Comparison of ENCODE assay signal across 21 cellular contexts in genomic region chr18:407168-407567, GRCh38.
DNase-seq lines count a peak whose midpoint lies in the region; ATAC-seq and TF ChIP-seq lines count a peak whose summit lies in the region.
"Had no signal": no experiment of that assay in that cellular context is flagged by ENCODE, and none has a peak within 500 bp of the region (broad histone marks: within the 10 kb centered on the region; RNA-seq: fewer than 3 reads in every experiment).

No MANE protein-coding gene starts in this region.

- no peaks in the 10 kb centered on the region for H3K36me3 ChIP-seq in left ventricle myocardium inferior
- H3K36me3 ChIP-seq in neutrophil, result no peaks in the 10 kb centered on the region
- H3K36me3 ChIP-seq in effector memory CD4-positive, alpha-beta T cell (ENCODE audit: control insufficient read depth, insufficient read depth, low read length), result no peaks in the 10 kb centered on the region
- H3K36me3 ChIP-seq: BE2C had no signal

- CTCF ChIA-PET in activated CD8-positive, alpha-beta memory T cell treated with anti-CD3 and anti-CD28 coated beads, Interleukin-2, amount 10 ng/mL, durations not matched to agents 7 days and 5 days (lab: Charles Lee), result no interaction called here

- H3K4me1 ChIP-seq in left ventricle myocardium inferior (peaks cover 9% of the 10 kb centered on the region), neutrophil (ENCODE audit: control insufficient read depth in 1 of 2, insufficient read depth in 1 of 2, low read depth in 1 of 2, low read length in 1 of 2) (peaks cover 35 to 42% of the 10 kb centered on the region in 2 experiments)
- H3K4me1 ChIP-seq in effector memory CD4-positive, alpha-beta T cell (ENCODE audit: control insufficient read depth, insufficient read depth, low read length, poor library complexity, severe bottlenecking), result no peaks in the 10 kb centered on the region
- H3K4me1 ChIP-seq: BE2C had no signal

- TF ChIP-seq CTCF in left ventricle myocardium inferior (IDR thresholded peaks at IDR 0.05; ENCODE audit: borderline replicate concordance), result no peak
- TF ChIP-seq CTCF in fibroblast of the aortic adventitia (IDR thresholded peaks at IDR 0.05; ENCODE audit: insufficient read depth, low read length), result no peak
- no peak for TF ChIP-seq CTCF in neutrophil (IDR thresholded peaks at IDR 0.05)

- no peaks in the 10 kb centered on the region for H3K4me1 Mint-ChIP-seq in activated CD8-positive, alpha-beta memory T cell treated with anti-CD3 and anti-CD28 coated beads, Interleukin-2, amount 10 ng/mL, durations not matched to agents 7 days and 5 days
- H3K4me1 Mint-ChIP-seq: CD4-positive, CD25-positive, alpha-beta regulatory T cell; CD8-positive, alpha-beta memory T cell; H9 had no signal

- no peaks in the 10 kb centered on the region for H3K36me3 Mint-ChIP-seq in activated CD8-positive, alpha-beta memory T cell treated with anti-CD3 and anti-CD28 coated beads, Interleukin-2, amount 10 ng/mL, durations not matched to agents 7 days and 5 days
- H3K36me3 Mint-ChIP-seq: CD4-positive, CD25-positive, alpha-beta regulatory T cell; CD8-positive, alpha-beta memory T cell had no signal

- no peaks in the 10 kb centered on the region for H3K27me3 ChIP-seq in left ventricle myocardium inferior (ENCODE audit: low read depth)
- H3K27me3 ChIP-seq in neutrophil, result no peaks in the 10 kb centered on the region
- H3K27me3 ChIP-seq in effector memory CD4-positive, alpha-beta T cell (replicated peaks; ENCODE audit: control insufficient read depth, insufficient read depth, low read length, poor library complexity, severe bottlenecking), result no peaks in the 10 kb centered on the region
- H3K27me3 ChIP-seq: BE2C had no signal

- H3K9me3 ChIP-seq in left ventricle myocardium inferior (replicated peaks), result peaks cover 28% of the 10 kb centered on the region
- H3K9me3 ChIP-seq in neutrophil, result no peaks in the 10 kb centered on the region
- H3K9me3 ChIP-seq in effector memory CD4-positive, alpha-beta T cell (ENCODE audit: control insufficient read depth, low read length), result no peaks in the 10 kb centered on the region
- H3K9me3 ChIP-seq: BE2C had no signal

- no peak for DNase-seq in left ventricle myocardium superior
- DNase-seq in left ventricle myocardium inferior, result no peak
- peak; percentile 55 for DNase-seq in fibroblast of the aortic adventitia (ENCODE audit: low read depth)
- no peak for DNase-seq in activated CD8-positive, alpha-beta memory T cell treated with anti-CD3 and anti-CD28 coated beads, Interleukin-2, amount 10 ng/mL, durations not matched to agents 7 days and 5 days
- DNase-seq in SIG-M5 (lab: John Stamatoyannopoulos, UW), result no peak
- no peak for DNase-seq in effector memory CD4-positive, alpha-beta T cell
- DNase-seq: ACHN; BE2C; C1 segment of cervical spinal cord; CD4-positive, CD25-positive, alpha-beta regulatory T cell; CD8-positive, alpha-beta memory T cell; COR-L47; DMS 273 treated with DMSO at 0.1 percent for 48 hours; DMS53; DND-41; EL; H9; IMR-90 had no signal

- peaks cover 4% of the 10 kb centered on the region for H3K9me3 Mint-ChIP-seq in activated CD8-positive, alpha-beta memory T cell treated with anti-CD3 and anti-CD28 coated beads, Interleukin-2, amount 10 ng/mL, durations not matched to agents 7 days and 5 days (ENCODE audit: low read depth)

- H3K27me3 Mint-ChIP-seq in activated CD8-positive, alpha-beta memory T cell treated with anti-CD3 and anti-CD28 coated beads, Interleukin-2, amount 10 ng/mL, durations not matched to agents 7 days and 5 days, result peaks cover 10% of the 10 kb centered on the region

- no peak overlapping the region for H3K4me3 Mint-ChIP-seq in activated CD8-positive, alpha-beta memory T cell treated with anti-CD3 and anti-CD28 coated beads, Interleukin-2, amount 10 ng/mL, durations not matched to agents 7 days and 5 days
- H3K4me3 Mint-ChIP-seq: CD4-positive, CD25-positive, alpha-beta regulatory T cell; CD8-positive, alpha-beta memory T cell; H9 had no signal

- H3K27ac Mint-ChIP-seq in activated CD8-positive, alpha-beta memory T cell treated with anti-CD3 and anti-CD28 coated beads, Interleukin-2, amount 10 ng/mL, durations not matched to agents 7 days and 5 days, result no peak overlapping the region
- H3K27ac Mint-ChIP-seq: CD4-positive, CD25-positive, alpha-beta regulatory T cell; CD8-positive, alpha-beta memory T cell; H9 had no signal

- intact Hi-C loops in left ventricle myocardium superior (cut with micrococcal nuclease), result no loop called here
- intact Hi-C loops in left ventricle myocardium inferior (cut with micrococcal nuclease), result no loop called here

- H3K27ac ChIP-seq in left ventricle myocardium inferior (replicated peaks) (no peak overlapping the region), neutrophil (peak overlapping the region; percentile 50)
- no peak overlapping the region for H3K27ac ChIP-seq in effector memory CD4-positive, alpha-beta T cell (ENCODE audit: insufficient read depth, low read length, poor library complexity, severe bottlenecking)
- H3K27ac ChIP-seq: HL-60 had no signal

- H3K4me3 ChIP-seq in left ventricle myocardium inferior (no peak overlapping the region), fibroblast of the aortic adventitia (ENCODE audit: low read depth, low read length) (no peak overlapping the region), neutrophil (ENCODE audit: low read depth in 1 of 2, low read length in 1 of 2) (no peak overlapping the region)
- no peak overlapping the region for H3K4me3 ChIP-seq in effector memory CD4-positive, alpha-beta T cell (ENCODE audit: insufficient read depth, low read depth, low read length, poor library complexity, severe bottlenecking)
- H3K4me3 ChIP-seq: GM12878 had no signal

- ATAC-seq in left ventricle myocardium superior, result peak; percentile 34
- ATAC-seq in activated CD8-positive, alpha-beta memory T cell treated with anti-CD3 and anti-CD28 coated beads, Interleukin-2, amount 10 ng/mL, durations not matched to agents 7 days and 5 days, result no peak
- ATAC-seq: GM12878 had no signal
